11 cellular contexts compared by ENCODE assay signal in genomic region chr7:47326808-47327207, GRCh38.
DNase-seq lines count a peak whose midpoint lies in the region; ATAC-seq, FAIRE-seq and TF ChIP-seq lines count a peak whose summit lies in the region.
"Had no signal": no experiment of that assay in that cellular context is flagged by ENCODE, and none has a peak within 500 bp of the region (broad histone marks: within the 10 kb centered on the region; RNA-seq: fewer than 3 reads in every experiment).

No MANE protein-coding gene starts in this region.

- no peak for TF ChIP-seq RAD21 in HepG2 (CRISPR knock-in tag; IDR thresholded peaks at IDR 0.05)

- DNase-seq in HFFc6 (no peak), HepG2 (ENCODE audit: low spot score) (no peak), GM10266 (ENCODE audit: extremely low spot score) (no peak), activated gamma-delta T cell (lab: John Stamatoyannopoulos, UW) (no peak), NCI-H345 treated with DMSO at 0.1 percent for 48 hours (lab: John Stamatoyannopoulos, UW; ENCODE audit: unreplicated experiment) (no peak)
- DNase-seq in activated CD8-positive, alpha-beta memory T cell treated with anti-CD3 and anti-CD28 coated beads for 24 hours = no peak
- DNase-seq: stimulated activated naive CD8-positive, alpha-beta T cell treated with anti-CD3 and anti-CD28 coated beads, Interleukin-15, Interleukin-2, amounts not matched to agents 100 U/mL and 50 U/mL, for 24 hours had no signal

- H3K9ac ChIP-seq in HepG2 (ENCODE audit: insufficient read depth, low read depth, low read length) (no peak overlapping the region), skeletal muscle satellite cell (ENCODE audit: low read depth, low read length) (peak overlapping the region; percentile 25)

- H3K27ac ChIP-seq in ectodermal cell (ENCODE audit: insufficient read depth, low read depth, low read length, poor library complexity, severe bottlenecking) (peak overlapping the region; percentile 91), HepG2 (ENCODE audit: extremely low read length, insufficient read depth, low read length) (no peak overlapping the region)

- ATAC-seq in HepG2 = no peak
- ATAC-seq: activated T-helper 17 cell treated with anti-CD3 and anti-CD28 coated beads, Interleukin-2, amount 50 U/mL, for 72 hours; stimulated activated naive CD8-positive, alpha-beta T cell treated with anti-CD3 and anti-CD28 coated beads, Interleukin-15, Interleukin-2, amounts not matched to agents 100 U/mL and 50 U/mL, for 24 hours had no signal

- BruUV-seq in HepG2 (replicated peaks; lab: Mats Ljungman, UMichigan) = no TSS peak

- FAIRE-seq in HepG2 (lab: Jason Lieb, UNC) = no peak
- FAIRE-seq: GM18507 had no signal

- H3K4me3 ChIP-seq in ectodermal cell (ENCODE audit: insufficient read depth, low read depth, low read length) = no peak overlapping the region
- H3K4me3 ChIP-seq in HepG2 (replicated peaks in 1 of 3; ENCODE audit: insufficient read depth in 1 of 3, low read depth in 2 of 3, low read length in 3 of 3) = no peak overlapping the region
- peak overlapping the region; percentile 58 for H3K4me3 ChIP-seq in skeletal muscle satellite cell (ENCODE audit: low read length)

- no peaks in the 10 kb centered on the region for H3K27me3 ChIP-seq in ectodermal cell (ENCODE audit: control insufficient read depth, insufficient read depth, low read length, poor library complexity, severe bottlenecking)
- no peaks in the 10 kb centered on the region for H3K27me3 ChIP-seq in HepG2 (ENCODE audit: control insufficient read depth in 1 of 2, insufficient read depth in 2 of 2, low read length in 2 of 2)
- no peaks in the 10 kb centered on the region for H3K27me3 ChIP-seq in skeletal muscle satellite cell (ENCODE audit: control insufficient read depth, insufficient read depth, low read length)

- intact Hi-C loops in HepG2 (cut with micrococcal nuclease; ENCODE audit: unreplicated experiment) = no loop called here

- H3K4me1 Mint-ChIP-seq in HFFc6 (ENCODE audit: low read depth) = peaks cover 55% of the 10 kb centered on the region
- H3K4me1 Mint-ChIP-seq: activated T-helper 17 cell treated with anti-CD3 and anti-CD28 coated beads, Interleukin-2, amount 50 U/mL, for 72 hours had no signal

- TF ChIP-seq EP300 in HepG2 (IDR thresholded peaks at IDR 0.05; ENCODE audit: low read depth in 2 of 2, low read length in 2 of 2) (no peak), HepG2 (CRISPR knock-in tag; IDR thresholded peaks at IDR 0.05; ENCODE audit: borderline replicate concordance) (no peak)

- H3K27me3 Mint-ChIP-seq in HFFc6 (ENCODE audit: insufficient read depth) = no peaks in the 10 kb centered on the region; the same call in 1 of the 2 replicates
- H3K27me3 Mint-ChIP-seq: activated T-helper 17 cell treated with anti-CD3 and anti-CD28 coated beads, Interleukin-2, amount 50 U/mL, for 72 hours had no signal

- in situ Hi-C loops in HepG2 (cut with HindIII; ENCODE audit: extremely low pct_ligation_motif_present, low pct_unique_long_range_greater_than_20kb) = no loop called here

- H3K79me2 ChIP-seq in HepG2 (ENCODE audit: insufficient read depth, low read length) = no peaks in the 10 kb centered on the region

- H3K4me1 ChIP-seq in ectodermal cell (ENCODE audit: control insufficient read depth, insufficient read depth, low read length) = peaks cover 48% of the 10 kb centered on the region
- peaks cover 10% of the 10 kb centered on the region for H3K4me1 ChIP-seq in HepG2 (ENCODE audit: insufficient read depth, low read length)
- peaks cover 46% of the 10 kb centered on the region for H3K4me1 ChIP-seq in skeletal muscle satellite cell (ENCODE audit: control insufficient read depth, insufficient read depth, low read length)

- no peak overlapping the region for H2AFZ ChIP-seq in HepG2 (ENCODE audit: low read length)

- no peak overlapping the region for H3K4me2 ChIP-seq in HepG2 (ENCODE audit: low read depth, low read length)
- H3K4me2 ChIP-seq in skeletal muscle satellite cell (ENCODE audit: low read length) = peak overlapping the region; percentile 77

- CTCF ChIA-PET in HepG2 (lab: Yijun Ruan, JAX; ENCODE audit: low intra/inter-chr PET ratio, low total read pairs) = no interaction called here

- peaks cover under 1% of the 10 kb centered on the region; the same call in 1 of the 2 replicates for H3K9me3 Mint-ChIP-seq in HFFc6
- H3K9me3 Mint-ChIP-seq: activated T-helper 17 cell treated with anti-CD3 and anti-CD28 coated beads, Interleukin-2, amount 50 U/mL, for 72 hours had no signal

- peaks cover 18% of the 10 kb centered on the region for H3K36me3 Mint-ChIP-seq in HFFc6 (ENCODE audit: low read depth)

- H3K36me3 ChIP-seq in ectodermal cell (ENCODE audit: control insufficient read depth, insufficient read depth, low read length) (no peaks in the 10 kb centered on the region), HepG2 (replicated peaks in 1 of 2; ENCODE audit: control insufficient read depth in 1 of 2, insufficient read depth in 2 of 2, low read length in 2 of 2) (peaks cover 32 to 75% of the 10 kb centered on the region in 2 experiments), skeletal muscle satellite cell (ENCODE audit: insufficient read depth, low read length) (peaks cover 52% of the 10 kb centered on the region)

- H4K20me1 ChIP-seq in HepG2 (ENCODE audit: insufficient read depth, low read length) = peaks cover 10% of the 10 kb centered on the region

- H3K4me3 Mint-ChIP-seq in HFFc6 = peak overlapping the region; percentile 85
- H3K4me3 Mint-ChIP-seq: activated T-helper 17 cell treated with anti-CD3 and anti-CD28 coated beads, Interleukin-2, amount 50 U/mL, for 72 hours had no signal

- H3K9me3 ChIP-seq in ectodermal cell (ENCODE audit: control insufficient read depth, low read length) (no peaks in the 10 kb centered on the region), HepG2 (ENCODE audit: low read length) (no peaks in the 10 kb centered on the region), skeletal muscle satellite cell (replicated peaks; ENCODE audit: low read length) (no peaks in the 10 kb centered on the region)

- TF ChIP-seq CTCF in HFFc6 (IDR thresholded peaks at IDR 0.05) (no peak), HepG2 (CRISPR knock-in tag; IDR thresholded peaks at IDR 0.05) (no peak), GM10266 (IDR thresholded peaks at IDR 0.05; ENCODE audit: control insufficient read depth, insufficient read depth, low read depth, missing control alignments) (no peak)

- TF ChIP-seq POLR2A in HepG2 (IDR thresholded peaks at IDR 0.05; ENCODE audit: insufficient read depth in 1 of 2, low read depth in 2 of 2, low read length in 2 of 2) = no peak

- peak overlapping the region; percentile 89 for H3K27ac Mint-ChIP-seq in HFFc6
- H3K27ac Mint-ChIP-seq: activated T-helper 17 cell treated with anti-CD3 and anti-CD28 coated beads, Interleukin-2, amount 50 U/mL, for 72 hours had no signal

- POLR2A ChIA-PET in HepG2 (lab: Yijun Ruan, JAX) = no interaction called here

- WGBS in ectodermal cell, 2 experiments = 50 to 51% methylated on average over 8 of the region's 8 CpGs
- 90% methylated on average over 6 of the region's 8 CpGs for WGBS in HepG2 (ENCODE audit: low lambda C conversion rate)

TF ChIP-seq in HepG2, 621 proteins besides CTCF, POLR2A, EP300 and RAD21:
- TF ChIP-seq ZNF543 (CRISPR knock-in tag; IDR thresholded peaks at IDR 0.05) (no peak), AGO2 (optimal IDR thresholded peaks at IDR 0.05; ENCODE audit: low read depth, low read length) (peak; percentile 18), ZNF546 (CRISPR knock-in tag; conservative IDR thresholded peaks at IDR 0.05) (no peak), HCFC1 (IDR thresholded peaks at IDR 0.05; ENCODE audit: low read depth, low read length) (no peak), ZNF713 (CRISPR knock-in tag; IDR thresholded peaks at IDR 0.05) (no peak)
